In the genomic region with DNA sequence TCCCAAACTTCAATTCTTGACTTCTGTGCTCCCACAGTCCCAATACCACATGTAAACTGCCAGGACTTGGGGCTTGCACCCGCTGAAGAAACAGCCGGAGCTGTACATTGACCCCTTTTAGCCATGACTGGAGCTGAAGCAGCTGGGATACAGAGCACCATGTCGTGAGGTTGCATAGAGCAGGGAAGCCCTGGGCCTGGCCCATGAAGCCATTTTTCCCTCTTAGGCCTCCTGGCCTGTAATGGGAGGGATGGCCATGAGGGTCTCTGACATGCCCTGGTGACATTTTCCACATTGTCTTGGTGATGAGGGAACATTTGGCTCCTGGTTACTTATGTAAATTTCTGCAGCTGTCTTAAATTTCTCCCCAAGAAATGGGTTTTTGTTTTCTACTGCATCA, we compare ENCODE assay signal across 42 cellular contexts. TPM values are rescaled to one million over a fixed set of nuclear protein-coding genes. Genes with fewer than 3 reads are reported as not detected.
"Had no signal": no experiment of that assay in that cellular context is flagged by ENCODE, and none has a peak within 500 bp of the region (broad histone marks: within the 10 kb centered on the region; RNA-seq: fewer than 3 reads in every experiment).

No MANE protein-coding gene starts in this region.

- H3K36me3 Mint-ChIP-seq: activated naive CD4-positive, alpha-beta T cell treated with anti-CD3 and anti-CD28 coated beads, Interleukin-2, amount 10 ng/mL, durations not matched to agents 7 days and 5 days; activated naive CD4-positive, alpha-beta T cell treated with anti-CD3 and anti-CD28 coated beads, Interleukin-2, amount 50 U/mL, for 24 hours; activated naive CD8-positive, alpha-beta T cell treated with anti-CD3 and anti-CD28 coated beads for 36 hours; activated naive CD8-positive, alpha-beta T cell treated with anti-CD3 and anti-CD28 coated beads, Interleukin-2, amount 10 ng/mL, durations not matched to agents 7 days and 5 days; brain had no signal

- H3K4me1 ChIP-seq: adrenal gland, ascending aorta, body of pancreas, breast epithelium had no signal

- H3K4me3 ChIP-seq: adrenal gland, ascending aorta, body of pancreas, breast epithelium, cardiac muscle cell had no signal

- H3K9me3 Mint-ChIP-seq: activated naive CD4-positive, alpha-beta T cell treated with anti-CD3 and anti-CD28 coated beads, Interleukin-2, amount 10 ng/mL, durations not matched to agents 7 days and 5 days; activated naive CD8-positive, alpha-beta T cell treated with anti-CD3 and anti-CD28 coated beads for 36 hours; activated T-cell treated with anti-CD3 and anti-CD28 coated beads, Interleukin-2, amount 50 U/mL, for 24 hours; activated T-helper 1 cell treated with anti-CD3 and anti-CD28 coated beads, Interleukin-12 subunit alpha, Interleukin-12 subunit beta, Interleukin-2, Interleukin-4 antibody, amounts not matched to agents 30 ng/mL and 10 ng/mL and 1 ng/mL, durations not matched to agents 14 hours and 24 hours and 36 hours; activated T-helper 17 cell treated with anti-CD3 and anti-CD28 coated beads, Interleukin-2, amount 50 U/mL, for 72 hours; activated T-helper 2 cell treated with anti-CD3 and anti-CD28 coated beads, Interferon-gamma antibody, Interleukin-2, Interleukin-4, amounts not matched to agents 10 μg/mL and 5 μg/mL and 100 μg/mL, durations not matched to agents 14 hours and 24 hours and 36 hours; central memory CD8-positive, alpha-beta T cell had no signal

- H3K4me1 Mint-ChIP-seq: activated naive CD4-positive, alpha-beta T cell treated with anti-CD3 and anti-CD28 coated beads, Interleukin-2, amount 10 ng/mL, durations not matched to agents 7 days and 5 days; activated naive CD4-positive, alpha-beta T cell treated with anti-CD3 and anti-CD28 coated beads, Interleukin-2, amount 50 U/mL, for 24 hours; activated naive CD8-positive, alpha-beta T cell treated with anti-CD3 and anti-CD28 coated beads for 36 hours; activated naive CD8-positive, alpha-beta T cell treated with anti-CD3 and anti-CD28 coated beads, Interleukin-2, amount 50 U/mL, for 24 hours; activated T-helper 17 cell treated with anti-CD3 and anti-CD28 coated beads, Interleukin-2, amount 50 U/mL, for 72 hours; brain; central memory CD8-positive, alpha-beta T cell had no signal

- H3K36me3 ChIP-seq: adrenal gland, ascending aorta, brain microvascular endothelial cell, breast epithelium, cardiac muscle cell had no signal

- FAIRE-seq: astrocyte, bronchial epithelial cell had no signal

- DNase-seq: activated effector memory CD4-positive, alpha-beta T cell treated with anti-CD3 and anti-CD28 coated beads, Interleukin-2, amount 50 U/mL, for 16 hours; activated effector memory CD4-positive, alpha-beta T cell treated with Interleukin-2 at 50 U/mL for 16 hours; activated gamma-delta T cell; activated gamma-delta T cell treated with Interleukin-2 at 50 U/mL for 16 hours; activated naive CD4-positive, alpha-beta T cell; activated naive CD4-positive, alpha-beta T cell treated with anti-CD3 and anti-CD28 coated beads for 36 hours; activated naive CD4-positive, alpha-beta T cell treated with anti-CD3 and anti-CD28 coated beads, Interleukin-2, amount 10 ng/mL, durations not matched to agents 7 days and 5 days; activated naive CD4-positive, alpha-beta T cell treated with anti-CD3 and anti-CD28 coated beads, Interleukin-2, amount 50 U/mL, for 16 hours; activated naive CD4-positive, alpha-beta T cell treated with Interleukin-2 at 50 U/mL for 16 hours; activated naive CD8-positive, alpha-beta T cell treated with anti-CD3 and anti-CD28 coated beads for 36 hours; activated naive CD8-positive, alpha-beta T cell treated with anti-CD3 and anti-CD28 coated beads, Interleukin-2, amount 10 ng/mL, durations not matched to agents 7 days and 5 days; activated naive CD8-positive, alpha-beta T cell treated with anti-CD3 and anti-CD28 coated beads, Interleukin-2, amount 50 U/mL, for 24 hours; activated T-cell treated with anti-CD3 and anti-CD28 coated beads, Interleukin-2, amount 50 U/mL, for 1 hour; activated T-cell treated with anti-CD3 and anti-CD28 coated beads, Interleukin-2, amount 50 U/mL, for 24 hours; activated T-cell treated with anti-CD3 and anti-CD28 coated beads, Interleukin-2, amount 50 U/mL, for 4 hours; activated T-cell treated with anti-CD3 and anti-CD28 coated beads, Interleukin-2, amount 50 U/mL, for 48 hours; activated T-cell treated with anti-CD3 and anti-CD28 coated beads, Interleukin-2, amount 50 U/mL, for 72 hours; adrenal gland; amniotic stem cell; amygdala; anterior cingulate cortex; aorta; body of pancreas; brain microvascular endothelial cell; caudate nucleus; central memory CD4-positive, alpha-beta T cell; cerebellar nuclear complex had no signal

- ATAC-seq: activated naive CD4-positive, alpha-beta T cell treated with anti-CD3 and anti-CD28 coated beads, Interleukin-2, amount 50 U/mL, for 72 hours; activated naive CD8-positive, alpha-beta T cell treated with anti-CD3 and anti-CD28 coated beads, Interleukin-2, amount 50 U/mL, for 24 hours; activated T-cell treated with anti-CD3 and anti-CD28 coated beads, Interleukin-2, amount 50 U/mL, for 4 hours; activated T-cell treated with anti-CD3 and anti-CD28 coated beads, Interleukin-2, amount 50 U/mL, for 72 hours; activated T-helper 17 cell treated with anti-CD3 and anti-CD28 coated beads, Interleukin-2, amount 50 U/mL, for 72 hours; body of pancreas had no signal

- H3K9me3 ChIP-seq: adrenal gland, ascending aorta, body of pancreas, breast epithelium had no signal

- H3K27ac Mint-ChIP-seq: activated naive CD4-positive, alpha-beta T cell treated with anti-CD3 and anti-CD28 coated beads for 36 hours; activated naive CD4-positive, alpha-beta T cell treated with anti-CD3 and anti-CD28 coated beads, Interleukin-2, amount 10 ng/mL, durations not matched to agents 7 days and 5 days; activated naive CD4-positive, alpha-beta T cell treated with anti-CD3 and anti-CD28 coated beads, Interleukin-2, amount 50 U/mL, for 24 hours; activated naive CD4-positive, alpha-beta T cell treated with anti-CD3 and anti-CD28 coated beads, Interleukin-2, amount 50 U/mL, for 72 hours; activated naive CD8-positive, alpha-beta T cell; activated naive CD8-positive, alpha-beta T cell treated with anti-CD3 and anti-CD28 coated beads for 36 hours; activated naive CD8-positive, alpha-beta T cell treated with anti-CD3 and anti-CD28 coated beads, Interleukin-2, amount 10 ng/mL, durations not matched to agents 7 days and 5 days; activated naive CD8-positive, alpha-beta T cell treated with anti-CD3 and anti-CD28 coated beads, Interleukin-2, amount 50 U/mL, for 24 hours; activated T-cell treated with anti-CD3 and anti-CD28 coated beads, Interleukin-2, amount 50 U/mL, for 24 hours; activated T-cell treated with anti-CD3 and anti-CD28 coated beads, Interleukin-2, amount 50 U/mL, for 72 hours; activated T-helper 1 cell treated with anti-CD3 and anti-CD28 coated beads, Interleukin-12 subunit alpha, Interleukin-12 subunit beta, Interleukin-2, Interleukin-4 antibody, amounts not matched to agents 30 ng/mL and 10 ng/mL and 1 ng/mL, durations not matched to agents 14 hours and 24 hours and 36 hours; activated T-helper 17 cell treated with anti-CD3 and anti-CD28 coated beads, Interleukin-2, amount 50 U/mL, for 72 hours; activated T-helper 2 cell treated with anti-CD3 and anti-CD28 coated beads, Interferon-gamma antibody, Interleukin-2, Interleukin-4, amounts not matched to agents 10 μg/mL and 5 μg/mL and 100 μg/mL, durations not matched to agents 14 hours and 24 hours and 36 hours; brain had no signal

- H3K27me3 Mint-ChIP-seq: activated naive CD4-positive, alpha-beta T cell treated with anti-CD3 and anti-CD28 coated beads, Interleukin-2, amount 10 ng/mL, durations not matched to agents 7 days and 5 days; activated naive CD8-positive, alpha-beta T cell treated with anti-CD3 and anti-CD28 coated beads, Interleukin-2, amount 50 U/mL, for 24 hours; central memory CD8-positive, alpha-beta T cell had no signal

- H3K27ac ChIP-seq: adrenal gland, ascending aorta, body of pancreas, brain microvascular endothelial cell, breast epithelium, cardiac muscle cell had no signal

- H3K27me3 ChIP-seq: adrenal gland, ascending aorta, body of pancreas, brain microvascular endothelial cell, breast epithelium, cardiac muscle cell had no signal

- H3K4me3 Mint-ChIP-seq: activated naive CD4-positive, alpha-beta T cell treated with anti-CD3 and anti-CD28 coated beads for 36 hours; activated naive CD4-positive, alpha-beta T cell treated with anti-CD3 and anti-CD28 coated beads, Interleukin-2, amount 10 ng/mL, durations not matched to agents 7 days and 5 days; activated naive CD4-positive, alpha-beta T cell treated with anti-CD3 and anti-CD28 coated beads, Interleukin-2, amount 50 U/mL, for 24 hours; activated naive CD8-positive, alpha-beta T cell; activated naive CD8-positive, alpha-beta T cell treated with anti-CD3 and anti-CD28 coated beads for 36 hours; activated naive CD8-positive, alpha-beta T cell treated with anti-CD3 and anti-CD28 coated beads, Interleukin-2, amount 10 ng/mL, durations not matched to agents 7 days and 5 days; activated naive CD8-positive, alpha-beta T cell treated with anti-CD3 and anti-CD28 coated beads, Interleukin-2, amount 50 U/mL, for 24 hours; activated T-cell treated with anti-CD3 and anti-CD28 coated beads, Interleukin-2, amount 50 U/mL, for 24 hours; activated T-cell treated with anti-CD3 and anti-CD28 coated beads, Interleukin-2, amount 50 U/mL, for 4 hours; activated T-cell treated with anti-CD3 and anti-CD28 coated beads, Interleukin-2, amount 50 U/mL, for 72 hours; activated T-helper 1 cell treated with anti-CD3 and anti-CD28 coated beads, Interleukin-12 subunit alpha, Interleukin-12 subunit beta, Interleukin-2, Interleukin-4 antibody, amounts not matched to agents 30 ng/mL and 10 ng/mL and 1 ng/mL, durations not matched to agents 14 hours and 24 hours and 36 hours; activated T-helper 17 cell treated with anti-CD3 and anti-CD28 coated beads, Interleukin-2, amount 50 U/mL, for 72 hours; brain; central memory CD8-positive, alpha-beta T cell had no signal

RNA-seq across cellular contexts. Expression of a gene that starts 9.8 kb away (rescaled TPM):
- total RNA-seq: activated naive CD4-positive, alpha-beta T cell treated with anti-CD3 and anti-CD28 coated beads for 36 hours; activated naive CD4-positive, alpha-beta T cell treated with anti-CD3 and anti-CD28 coated beads, Interleukin-2, amount 50 U/mL, for 72 hours; activated naive CD8-positive, alpha-beta T cell treated with anti-CD3 and anti-CD28 coated beads for 36 hours; activated naive CD8-positive, alpha-beta T cell treated with anti-CD3 and anti-CD28 coated beads, Interleukin-2, amount 10 ng/mL, durations not matched to agents 7 days and 5 days; activated T-cell treated with anti-CD3 and anti-CD28 coated beads, Interleukin-2, amount 50 U/mL, for 72 hours; activated T-helper 1 cell treated with anti-CD3 and anti-CD28 coated beads, Interleukin-12 subunit alpha, Interleukin-12 subunit beta, Interleukin-2, Interleukin-4 antibody, amounts not matched to agents 30 ng/mL and 10 ng/mL and 1 ng/mL, durations not matched to agents 14 hours and 24 hours and 36 hours; activated T-helper 17 cell treated with anti-CD3 and anti-CD28 coated beads, Interleukin-2, amount 50 U/mL, for 72 hours; activated T-helper 2 cell treated with anti-CD3 and anti-CD28 coated beads, Interferon-gamma antibody, Interleukin-2, Interleukin-4, amounts not matched to agents 10 μg/mL and 5 μg/mL and 100 μg/mL, durations not matched to agents 14 hours and 24 hours and 36 hours; aorta; ascending aorta; astrocyte; body of pancreas; breast epithelium; bronchial epithelial cell; cardiac muscle cell; cardiac septum; chondrocyte had no signal
- polyA plus RNA-seq: aorta, cardiac muscle cell had no signal
